In the genomic region with DNA sequence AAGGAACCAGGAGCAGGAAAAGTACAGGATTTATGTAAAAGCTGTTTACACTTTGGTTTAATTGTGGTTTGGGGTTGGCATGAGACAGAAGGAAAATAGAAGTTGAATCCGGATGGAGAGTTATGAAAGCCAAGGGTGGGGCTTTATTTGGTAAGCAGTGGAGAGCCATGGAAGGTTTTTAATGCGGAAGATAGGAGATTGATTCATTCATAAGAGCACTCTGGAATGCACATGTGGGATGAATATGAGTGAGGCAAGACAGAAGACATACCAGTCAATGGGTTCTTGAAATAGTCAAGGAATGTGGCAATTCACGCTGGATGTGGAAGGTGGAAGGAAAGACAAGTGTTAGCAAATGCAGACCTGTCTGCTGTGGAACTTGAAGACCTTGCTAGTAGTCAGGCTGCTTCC, we compare ENCODE assay signal across 13 cellular contexts. TPM values are rescaled to one million over a fixed set of nuclear protein-coding genes. Genes with fewer than 3 reads are reported as not detected.
DNase-seq lines count a peak whose midpoint lies in the region; ATAC-seq and TF ChIP-seq lines count a peak whose summit lies in the region.
"Had no signal": no experiment of that assay in that cellular context is flagged by ENCODE, and none has a peak within 500 bp of the region (broad histone marks: within the 10 kb centered on the region; RNA-seq: fewer than 3 reads in every experiment).

No MANE protein-coding gene starts in this region.

- H3K4me1 Mint-ChIP-seq in WTC11 (peaks cover 67% of the 10 kb centered on the region), endodermal cell (peaks cover 3% of the 10 kb centered on the region)
- H3K4me1 Mint-ChIP-seq in stimulated activated memory B cell treated with anti-CD40 and anti-IgM and Interleukin-4, amounts not matched to agents 10 μg/mL and 1 μg/mL and 100 μg/mL, for 72 hours = no peaks in the 10 kb centered on the region

- no peaks in the 10 kb centered on the region for H3K9me3 ChIP-seq in endodermal cell (ENCODE audit: control insufficient read depth, low read length)

- peaks cover 19% of the 10 kb centered on the region for H3K36me3 Mint-ChIP-seq in WTC11
- H3K36me3 Mint-ChIP-seq in endodermal cell (ENCODE audit: low read depth) = peaks cover 19% of the 10 kb centered on the region
- H3K36me3 Mint-ChIP-seq in stimulated activated memory B cell treated with anti-CD40 and anti-IgM and Interleukin-4, amounts not matched to agents 10 μg/mL and 1 μg/mL and 100 μg/mL, for 72 hours = peaks cover 16% of the 10 kb centered on the region

- H3K27me3 Mint-ChIP-seq in WTC11 (ENCODE audit: low read depth) = no peaks in the 10 kb centered on the region
- H3K27me3 Mint-ChIP-seq in endodermal cell (ENCODE audit: insufficient read depth) = no peaks in the 10 kb centered on the region
- H3K27me3 Mint-ChIP-seq in stimulated activated memory B cell treated with anti-CD40 and anti-IgM and Interleukin-4, amounts not matched to agents 10 μg/mL and 1 μg/mL and 100 μg/mL, for 72 hours = peaks cover 35% of the 10 kb centered on the region

- peak overlapping the region; percentile 90 for H3K27ac Mint-ChIP-seq in WTC11
- H3K27ac Mint-ChIP-seq in endodermal cell = no peak overlapping the region
- no peak overlapping the region for H3K27ac Mint-ChIP-seq in stimulated activated memory B cell treated with anti-CD40 and anti-IgM and Interleukin-4, amounts not matched to agents 10 μg/mL and 1 μg/mL and 100 μg/mL, for 72 hours

- no peaks in the 10 kb centered on the region for H3K4me1 ChIP-seq in endodermal cell (ENCODE audit: control insufficient read depth, insufficient read depth, low read length)

- ATAC-seq in WTC11 = peak; percentile 12; the same call in 1 of the 2 replicates
- no peak for ATAC-seq in stimulated activated memory B cell treated with anti-CD40 and anti-IgM and Interleukin-4, amounts not matched to agents 10 μg/mL and 1 μg/mL and 100 μg/mL, for 72 hours

- no peaks in the 10 kb centered on the region for H3K9me3 Mint-ChIP-seq in WTC11
- no peaks in the 10 kb centered on the region for H3K9me3 Mint-ChIP-seq in endodermal cell
- no peaks in the 10 kb centered on the region for H3K9me3 Mint-ChIP-seq in stimulated activated memory B cell treated with anti-CD40 and anti-IgM and Interleukin-4, amounts not matched to agents 10 μg/mL and 1 μg/mL and 100 μg/mL, for 72 hours

- TF ChIP-seq CTCF in AG04449 (IDR thresholded peaks at IDR 0.05; ENCODE audit: insufficient read depth, low read length, missing control alignments) = no peak
- no peak for TF ChIP-seq CTCF in WTC11 (IDR thresholded peaks at IDR 0.05)
- no peak for TF ChIP-seq CTCF in endodermal cell (conservative IDR thresholded peaks at IDR 0.05)

- 67 to 73% methylated on average over 3 of the region's 3 CpGs for WGBS in endodermal cell (ENCODE audit: insufficient coverage in 1 of 2, insufficient read length in 1 of 2), 2 experiments

- DNase-seq in AG04449 (ENCODE audit: low read depth, low spot score) = peak; percentile 78
- DNase-seq in HPDE6-E6E7 (ENCODE audit: extremely low spot score) = peak; percentile 64
- no peak for DNase-seq in WTC11 (ENCODE audit: low spot score)
- DNase-seq in hepatic stellate cell (ENCODE audit: low spot score) = peak; percentile 68
- no peak for DNase-seq in posterior vena cava (ENCODE audit: low spot score)
- DNase-seq in endodermal cell = no peak
- no peak for DNase-seq in NCI-H2029 (lab: John Stamatoyannopoulos, UW)
- DNase-seq: activated CD8-positive, alpha-beta memory T cell treated with anti-CD3 and anti-CD28 coated beads for 24 hours; C1 segment of cervical spinal cord; NCI-H1417 treated with DMSO at 0.1 percent for 48 hours; occipital lobe had no signal

- no peak overlapping the region for H3K4me3 ChIP-seq in AG04449 (ENCODE audit: low read depth, low read length)
- no peak overlapping the region for H3K4me3 ChIP-seq in endodermal cell (ENCODE audit: low read length)

- POLR2A ChIA-PET in AG04449 (lab: Yijun Ruan, JAX) (no interaction called here), WTC11 (lab: Charles Lee) (no interaction called here)

- H3K4me3 Mint-ChIP-seq in WTC11 = no peak overlapping the region
- H3K4me3 Mint-ChIP-seq in endodermal cell = no peak overlapping the region
- no peak overlapping the region for H3K4me3 Mint-ChIP-seq in stimulated activated memory B cell treated with anti-CD40 and anti-IgM and Interleukin-4, amounts not matched to agents 10 μg/mL and 1 μg/mL and 100 μg/mL, for 72 hours
- H3K4me3 Mint-ChIP-seq: brain had no signal

- H3K27me3 ChIP-seq in endodermal cell (ENCODE audit: control insufficient read depth, insufficient read depth, low read length, poor library complexity, severe bottlenecking) = no peaks in the 10 kb centered on the region

- H3K36me3 ChIP-seq in endodermal cell (ENCODE audit: control insufficient read depth, insufficient read depth, low read length) = peaks cover 22% of the 10 kb centered on the region

- CTCF ChIA-PET in AG04449 (lab: Yijun Ruan, JAX) (interaction anchor here (0.8 to 2.6 kb wide), 2 partner anchors 13 to 216 kb away, joined by 3 to 15 read pairs; a partner anchor contains a TSS), WTC11 (lab: Charles Lee) (interaction anchor here (1.2 to 6.2 kb wide), 3 partner anchors 10 to 42 kb away, joined by 4 to 57 read pairs (median 4); a partner anchor contains a TSS)

- H3K9ac ChIP-seq in endodermal cell (ENCODE audit: extremely low read depth, low read length, poor library complexity, severe bottlenecking) = no peak overlapping the region

- intact Hi-C loops in posterior vena cava (cut with DNase I) = no loop called here

- no peak overlapping the region for H3K27ac ChIP-seq in endodermal cell (ENCODE audit: low read depth, low read length)

TF ChIP-seq in WTC11, 78 proteins besides CTCF, POLR2A, EP300 and RAD21:
- TF ChIP-seq ATF1 (CRISPR knock-in tag; IDR thresholded peaks at IDR 0.05) (no peak), CREM (CRISPR knock-in tag; IDR thresholded peaks at IDR 0.05) (no peak), IRF2 (CRISPR knock-in tag; IDR thresholded peaks at IDR 0.05; ENCODE audit: borderline replicate concordance, low read depth) (no peak), ZNF671 (CRISPR knock-in tag; IDR thresholded peaks at IDR 0.05) (no peak), FOXJ3 (CRISPR knock-in tag; IDR thresholded peaks at IDR 0.05; ENCODE audit: borderline replicate concordance) (no peak), KAT7 (CRISPR knock-in tag; IDR thresholded peaks at IDR 0.05; ENCODE audit: borderline replicate concordance) (no peak)
- TF ChIP-seq, protein P1, sequence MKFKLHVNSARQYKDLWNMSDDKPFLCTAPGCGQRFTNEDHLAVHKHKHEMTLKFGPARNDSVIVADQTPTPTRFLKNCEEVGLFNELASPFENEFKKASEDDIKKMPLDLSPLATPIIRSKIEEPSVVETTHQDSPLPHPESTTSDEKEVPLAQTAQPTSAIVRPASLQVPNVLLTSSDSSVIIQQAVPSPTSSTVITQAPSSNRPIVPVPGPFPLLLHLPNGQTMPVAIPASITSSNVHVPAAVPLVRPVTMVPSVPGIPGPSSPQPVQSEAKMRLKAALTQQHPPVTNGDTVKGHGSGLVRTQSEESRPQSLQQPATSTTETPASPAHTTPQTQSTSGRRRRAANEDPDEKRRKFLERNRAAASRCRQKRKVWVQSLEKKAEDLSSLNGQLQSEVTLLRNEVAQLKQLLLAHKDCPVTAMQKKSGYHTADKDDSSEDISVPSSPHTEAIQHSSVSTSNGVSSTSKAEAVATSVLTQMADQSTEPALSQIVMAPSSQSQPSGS (CRISPR knock-in tag; IDR thresholded peaks at IDR 0.05; ENCODE audit: borderline replicate concordance, low read depth) = no peak
- TF ChIP-seq, protein P2, sequence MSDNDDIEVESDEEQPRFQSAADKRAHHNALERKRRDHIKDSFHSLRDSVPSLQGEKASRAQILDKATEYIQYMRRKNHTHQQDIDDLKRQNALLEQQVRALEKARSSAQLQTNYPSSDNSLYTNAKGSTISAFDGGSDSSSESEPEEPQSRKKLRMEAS (CRISPR knock-in tag; IDR thresholded peaks at IDR 0.05) = no peak

RNA-seq across cellular contexts. Expression of a gene that starts 9.3 kb away (rescaled TPM):
- total RNA-seq in WTC11 (2021) = 34.6 to 50.2 TPM (median 35.9 TPM) in 3 replicates
- total RNA-seq in posterior vena cava = not detected
- total RNA-seq in endodermal cell = 1 to 10 TPM; 2.3 to 7.1 TPM
- polyA plus RNA-seq in endodermal cell (2013, experiment 1 of 2) = 0.43 TPM
- 0.37 TPM for polyA plus RNA-seq in endodermal cell (2013, experiment 2 of 2)

RNA-seq across cellular contexts. Expression of a gene that starts 13.5 kb away (rescaled TPM):
- total RNA-seq in WTC11 (2021) (49.4 to 55.2 TPM (median 51.9 TPM) in 3 replicates), posterior vena cava (10 to 100 TPM; 12.9 to 16.9 TPM), endodermal cell (10 to 100 TPM; 35.3 to 37.2 TPM)
- 28.5 TPM for polyA plus RNA-seq in endodermal cell (2013, experiment 1 of 2)
- 26.4 TPM for polyA plus RNA-seq in endodermal cell (2013, experiment 2 of 2)

RNA-seq across cellular contexts. Expression of a gene that starts 13.7 kb away (rescaled TPM):
- 80.2 to 83.8 TPM (median 82.0 TPM) in 3 replicates for total RNA-seq in WTC11 (2021)
- total RNA-seq in posterior vena cava = 10 to 100 TPM; 21.0 to 37.3 TPM
- 10 to 100 TPM; 61.3 to 81.6 TPM for total RNA-seq in endodermal cell
- 92.2 TPM for polyA plus RNA-seq in endodermal cell (2013, experiment 1 of 2)
- 77.7 TPM for polyA plus RNA-seq in endodermal cell (2013, experiment 2 of 2)

RNA-seq across cellular contexts. Expression of a gene that starts 42.4 kb away (rescaled TPM):
- total RNA-seq in WTC11 (2021) = 28.7 to 29.3 TPM (median 29.0 TPM) in 3 replicates
- 10 to 100 TPM; 30.7 to 34.1 TPM for total RNA-seq in posterior vena cava
- total RNA-seq in endodermal cell = 10 to 100 TPM; 32.5 to 33.6 TPM
- polyA plus RNA-seq in endodermal cell (2013, experiment 1 of 2) = 33.1 TPM
- polyA plus RNA-seq in endodermal cell (2013, experiment 2 of 2) = 33.1 TPM

RNA-seq across cellular contexts. Expression of a gene that starts 43.1 kb away (rescaled TPM):
- 46.5 to 63.0 TPM (median 49.1 TPM) in 3 replicates for total RNA-seq in WTC11 (2021)
- 10 to 100 TPM; 12.6 to 15.2 TPM for total RNA-seq in posterior vena cava
- total RNA-seq in endodermal cell = 10 to 100 TPM; 42.6 to 45.5 TPM
- polyA plus RNA-seq in endodermal cell (2013, experiment 1 of 2) = 36.3 TPM
- 34.4 TPM for polyA plus RNA-seq in endodermal cell (2013, experiment 2 of 2)

Comparison
In these comparisons a context has a peak if more than half of its experiments do, and no peak if none do; other contexts are left out.
1. DNase-seq: peak in AG04449 (single experiment), HPDE6-E6E7 (single experiment) and hepatic stellate cell (single experiment); none in WTC11 (single experiment), posterior vena cava (single experiment), endodermal cell (single experiment) and NCI-H2029 (single experiment).